ENCODE assay signal across 24 cellular contexts in the genomic region with DNA sequence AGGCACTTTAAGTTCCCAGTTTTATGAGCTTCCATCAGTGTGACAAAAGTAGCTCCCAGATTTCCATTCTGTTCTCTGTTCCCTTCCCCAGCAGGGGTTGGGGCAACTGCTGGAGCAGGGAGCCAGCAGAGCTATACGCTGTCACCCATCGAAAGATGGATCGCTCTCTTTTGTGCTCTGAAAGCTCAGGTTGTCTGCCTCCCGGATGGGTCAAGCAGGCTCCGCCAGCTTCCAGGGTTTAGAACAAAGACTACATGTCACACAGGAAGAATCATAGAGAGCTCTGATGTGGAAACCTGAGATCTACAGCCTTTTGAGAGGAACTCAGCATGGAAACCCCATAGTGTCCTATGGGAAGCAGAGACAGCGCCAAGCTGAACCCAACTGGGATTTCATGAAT.
A peak's percentile ranks its signal among the peaks of the same experiment; 100 is the strongest.
DNase-seq lines count a peak whose midpoint lies in the region; ATAC-seq, FAIRE-seq and TF ChIP-seq lines count a peak whose summit lies in the region.
"Had no signal": no experiment of that assay in that cellular context is flagged by ENCODE, and none has a peak within 500 bp of the region (broad histone marks: within the 10 kb centered on the region; RNA-seq: fewer than 3 reads in every experiment).

No MANE protein-coding gene starts in this region.

- TF ChIP-seq RAD21 in H1 (IDR thresholded peaks at IDR 0.05 in 1 of 2, conservative IDR thresholded peaks at IDR 0.05 in 1 of 2; ENCODE audit: low read depth in 2 of 2, low read length in 2 of 2) = no peak
- TF ChIP-seq RAD21 in SK-N-SH (IDR thresholded peaks at IDR 0.05; ENCODE audit: low read length) = no peak

- H3K14ac ChIP-seq in H1 (ENCODE audit: insufficient read length) = no peak overlapping the region

- no peak overlapping the region for H4K91ac ChIP-seq in H1 (replicated peaks; ENCODE audit: insufficient read length, low read length)

- no peak overlapping the region for H2BK12ac ChIP-seq in H1 (ENCODE audit: low read depth, low read length)

- no peak for ATAC-seq in heart left ventricle
- ATAC-seq: lower lobe of right lung, right cardiac atrium, upper lobe of right lung had no signal

- H3K79me1 ChIP-seq in H1 (ENCODE audit: low read depth, low read length) = no peaks in the 10 kb centered on the region

- H3K4me2 ChIP-seq in H1 (ENCODE audit: insufficient read depth in 1 of 2, low read depth in 2 of 2, low read length in 2 of 2) (no peak overlapping the region), SK-N-SH (no peak overlapping the region)

- TF ChIP-seq EP300 in H1 (IDR thresholded peaks at IDR 0.05; ENCODE audit: borderline replicate concordance in 1 of 2, low read depth in 2 of 2, low read length in 2 of 2) = no peak
- no peak for TF ChIP-seq EP300 in SK-N-SH (IDR thresholded peaks at IDR 0.05; ENCODE audit: borderline replicate concordance in 1 of 2, low read depth in 1 of 2, low read length in 1 of 2)

- no peak overlapping the region for H4K8ac ChIP-seq in H1 (ENCODE audit: extremely low read depth, insufficient read depth, low read length)

- H3K27me3 ChIP-seq in H1 (replicated peaks in 1 of 4; ENCODE audit: control insufficient read depth in 3 of 4, extremely low read depth in 1 of 4, insufficient read depth in 3 of 4, low read length in 3 of 4) (peaks cover 0 to 1% (median 0%) of the 10 kb centered on the region in 4 experiments; a peak in 1 of 7 replicates), SK-N-SH (ENCODE audit: insufficient read depth) (no peaks in the 10 kb centered on the region), heart left ventricle (no peaks in the 10 kb centered on the region)
- H3K27me3 ChIP-seq: upper lobe of right lung had no signal

- H3K4ac ChIP-seq in H1 (replicated peaks; ENCODE audit: insufficient read length, low read depth, low read length) = no peak overlapping the region

- no peak overlapping the region for H2BK15ac ChIP-seq in H1 (ENCODE audit: low read length)

- H3K9me2 ChIP-seq in SK-N-SH = no peaks in the 10 kb centered on the region

- H3K23me2 ChIP-seq in H1 (ENCODE audit: low read depth, low read length) = no peaks in the 10 kb centered on the region

- no peaks in the 10 kb centered on the region for H3F3A ChIP-seq in SK-N-SH (replicated peaks; ENCODE audit: insufficient read depth)

- no peaks in the 10 kb centered on the region for H3K9me3 ChIP-seq in H1 (ENCODE audit: insufficient read depth in 2 of 2, low read depth in 1 of 2, low read length in 1 of 2)
- 0 out of 2 replicates have a peak, but pooled peaks cover 5% of the 10 kb centered on the region for H3K9me3 ChIP-seq in SK-N-SH
- H3K9me3 ChIP-seq in heart left ventricle = no peaks in the 10 kb centered on the region
- H3K9me3 ChIP-seq: lower lobe of right lung, upper lobe of right lung had no signal

- 87% methylated on average over 6 of the region's 6 CpGs; no CpG with 5 or more reads in 1 of the 2 experiments for WGBS in H1 (ENCODE audit: extremely low coverage in 1 of 2, insufficient coverage in 1 of 2, insufficient read length in 1 of 2, insufficient replicate concordance in 2 of 2, low coverage in 1 of 2, low lambda C conversion rate in 2 of 2, missing lambda C conversion rate in 1 of 2), 2 experiments
- WGBS in SK-N-SH (ENCODE audit: low lambda C conversion rate) = 58% methylated on average over 5 of the region's 6 CpGs
- 75 to 87% (median 83%) methylated on average over 6 of the region's 6 CpGs for WGBS in heart left ventricle, 4 donors

- no peak for FAIRE-seq in H1 (lab: Jason Lieb, UNC)
- FAIRE-seq: A204.1, G401.6 had no signal

- no peak overlapping the region for H2BK120ac ChIP-seq in H1 (replicated peaks; ENCODE audit: low read depth, low read length)

- POLR2A ChIA-PET in H1 (lab: Charles Lee; ENCODE audit: partially characterized antibody) (no interaction called here), SK-N-SH (lab: Yijun Ruan, JAX) (no interaction called here)

- no peak overlapping the region for H3K56ac ChIP-seq in H1 (replicated peaks; ENCODE audit: insufficient read length, low read depth, low read length)

- intact Hi-C loops in heart left ventricle (cut with DNase I) = no loop called here

- H3K4me3 ChIP-seq in H1 (ENCODE audit: extremely low read depth in 1 of 4, insufficient read depth in 2 of 4, low read depth in 3 of 4, low read length in 4 of 4) (no peak overlapping the region), SK-N-SH (ENCODE audit: low read depth in 2 of 2, low read length in 1 of 2) (no peak overlapping the region), heart left ventricle (no peak overlapping the region)
- H3K4me3 ChIP-seq: lower lobe of right lung, SK-N-MC, upper lobe of right lung had no signal

- H3K79me2 ChIP-seq in H1 (ENCODE audit: control insufficient read depth in 1 of 2, insufficient read depth in 2 of 2, low read length in 2 of 2) = no peaks in the 10 kb centered on the region
- H3K79me2 ChIP-seq in SK-N-SH (ENCODE audit: insufficient read depth) = no peaks in the 10 kb centered on the region

- H3K36me3 ChIP-seq in H1 (ENCODE audit: control insufficient read depth in 2 of 4, insufficient read depth in 4 of 4, low read length in 3 of 4) (no peaks in the 10 kb centered on the region; a peak in 1 of 8 replicates), SK-N-SH (replicated peaks in 1 of 2; ENCODE audit: control insufficient read depth in 1 of 2, insufficient read depth in 2 of 2, low read length in 1 of 2) (no peaks in the 10 kb centered on the region), heart left ventricle (no peaks in the 10 kb centered on the region)
- H3K36me3 ChIP-seq: lower lobe of right lung, upper lobe of right lung had no signal

- CTCF ChIA-PET in H1 (lab: Charles Lee; ENCODE audit: partially characterized antibody) = interaction anchor here (0.6 to 1.3 kb wide), 3 partner anchors 10 to 469 kb away, joined by 3 read pairs; no protein-coding TSS in a partner anchor
- CTCF ChIA-PET in SK-N-SH (lab: Yijun Ruan, JAX) = no interaction called here

- no peak overlapping the region for H3K27ac ChIP-seq in H1 (ENCODE audit: low read depth, low read length)
- no peak overlapping the region for H3K27ac ChIP-seq in SK-N-SH (ENCODE audit: low read depth in 2 of 2, low read length in 1 of 2)
- H3K27ac ChIP-seq in heart left ventricle = no peak overlapping the region
- H3K27ac ChIP-seq: lower lobe of right lung, SK-N-MC, upper lobe of right lung had no signal

- no peak overlapping the region for H2AK5ac ChIP-seq in H1 (ENCODE audit: low read depth, low read length)

- H3K9ac ChIP-seq in H1 (replicated peaks in 1 of 4; ENCODE audit: extremely low read depth in 1 of 4, low read depth in 3 of 4, low read length in 3 of 4) (no peak overlapping the region), SK-N-SH (no peak overlapping the region)

- DNase-seq in COLO668 (lab: John Stamatoyannopoulos, UW; ENCODE audit: unreplicated experiment) (peak; percentile 63), NCI-H187 (lab: John Stamatoyannopoulos, UW) (peak; percentile 87 to 88), NCI-H2227 treated with DMSO at 0.1 percent for 48 hours (lab: John Stamatoyannopoulos, UW) (peak; percentile 72), H1 (ENCODE audit: low read depth in 1 of 2, low spot score in 2 of 2) (no peak), T-helper 1 cell (no peak), SK-N-SH (no peak), NOMO-1 (lab: John Stamatoyannopoulos, UW; ENCODE audit: unreplicated experiment in 2 of 2) (no peak), heart left ventricle (no peak)
- DNase-seq: activated B cell treated with CpG ODN at 0.5 μM for 24 hours; activated CD4-positive, alpha-beta T cell treated with anti-CD3 and anti-CD28 coated beads, Interleukin-2, amount 50 U/mL, for 48 hours; activated naive CD4-positive, alpha-beta T cell; activated T-cell treated with anti-CD3 and anti-CD28 coated beads for 4 hours; amniotic stem cell; immature natural killer cell; IMR-90; lower lobe of right lung; NCI-H1694 treated with DMSO at 0.1 percent for 48 hours; occipital lobe; right cardiac atrium; RPMI8226; upper lobe of right lung had no signal

- TF ChIP-seq CTCF in H1 (IDR thresholded peaks at IDR 0.05; ENCODE audit: control extremely low read depth in 1 of 3, insufficient read depth in 1 of 3, low read depth in 1 of 3, low read length in 3 of 3) (no peak), SK-N-SH (IDR thresholded peaks at IDR 0.05) (no peak), heart left ventricle (IDR thresholded peaks at IDR 0.05) (no peak)

- peak overlapping the region; percentile 9; the same call in 1 of the 2 replicates for H2AFZ ChIP-seq in H1 (ENCODE audit: low read length)
- H2AFZ ChIP-seq in SK-N-SH (ENCODE audit: low read depth) = no peak overlapping the region

- no peak overlapping the region for H2BK5ac ChIP-seq in H1 (ENCODE audit: low read depth, low read length)

- TF ChIP-seq POLR2A in H1 (IDR thresholded peaks at IDR 0.05; ENCODE audit: control extremely low read depth in 1 of 2, low read depth in 2 of 2, low read length in 2 of 2) = no peak
- TF ChIP-seq POLR2A in heart left ventricle (IDR thresholded peaks at IDR 0.05) = no peak

- no peak overlapping the region for H4K5ac ChIP-seq in H1 (ENCODE audit: insufficient read length, low read depth, low read length)

- H3K18ac ChIP-seq in H1 (ENCODE audit: extremely low read depth, low read length) = no peak overlapping the region

- H2BK20ac ChIP-seq in H1 (ENCODE audit: low read length) = no peak overlapping the region

- H3K4me1 ChIP-seq in H1 (replicated peaks in 1 of 4; ENCODE audit: control insufficient read depth in 3 of 4, insufficient read depth in 4 of 4, low read length in 3 of 4) = peaks cover 0 to 3% (median 0%) of the 10 kb centered on the region in 4 experiments; a peak in 1 of 7 replicates
- H3K4me1 ChIP-seq in SK-N-SH (ENCODE audit: control insufficient read depth in 1 of 2, insufficient read depth in 2 of 2, low read depth in 1 of 2, low read length in 1 of 2) = no peaks in the 10 kb centered on the region
- H3K4me1 ChIP-seq in heart left ventricle = no peaks in the 10 kb centered on the region
- H3K4me1 ChIP-seq: lower lobe of right lung, upper lobe of right lung had no signal

- H4K20me1 ChIP-seq in H1 (replicated peaks in 1 of 2; ENCODE audit: control insufficient read depth in 1 of 2, insufficient read depth in 2 of 2, low read length in 2 of 2) = no peaks in the 10 kb centered on the region
- no peaks in the 10 kb centered on the region for H4K20me1 ChIP-seq in SK-N-SH (ENCODE audit: insufficient read depth)

- no peak overlapping the region for H3K23ac ChIP-seq in H1 (ENCODE audit: insufficient read length)

TF ChIP-seq in H1, 55 proteins besides CTCF, POLR2A, EP300 and RAD21:
- no peak for TF ChIP-seq SIRT6 (IDR thresholded peaks at IDR 0.05; ENCODE audit: low read length)
- TF ChIP-seq TCF12 (IDR thresholded peaks at IDR 0.05; ENCODE audit: low read depth, low read length) = no peak
- TF ChIP-seq YY1 (IDR thresholded peaks at IDR 0.05; ENCODE audit: low read depth, low read length) = no peak

TF ChIP-seq in SK-N-SH, 30 proteins besides CTCF, POLR2A, EP300 and RAD21 (continues in another document):
- TF ChIP-seq RXRA (IDR thresholded peaks at IDR 0.05; ENCODE audit: borderline replicate concordance, low read depth) = no peak
- no peak for TF ChIP-seq TAF1 (IDR thresholded peaks at IDR 0.05; ENCODE audit: borderline replicate concordance, low read depth, low read length)

Comparison
In these comparisons a context has a peak if more than half of its experiments do, and no peak if none do; other contexts are left out.
1. DNase-seq: peak in COLO668 (single experiment), NCI-H187 (2 of 2) and NCI-H2227 treated with DMSO at 0.1 percent for 48 hours (single experiment); none in H1 (0 of 2), T-helper 1 cell (0 of 5), SK-N-SH (single experiment), NOMO-1 (0 of 2) and heart left ventricle (0 of 5).